Comparison of ENCODE assay signal across 23 cellular contexts in genomic region chr12:237026-237815, GRCh38. TPM values are rescaled to one million over a fixed set of nuclear protein-coding genes. Genes with fewer than 3 reads are reported as not detected.
DNase-seq lines count a peak whose midpoint lies in the region; ATAC-seq lines count a peak whose summit lies in the region.
"Had no signal": no experiment of that assay in that cellular context is flagged by ENCODE, and none has a peak within 500 bp of the region (broad histone marks: within the 10 kb centered on the region; RNA-seq: fewer than 3 reads in every experiment).

No MANE protein-coding gene starts in this region.

- H3K27ac Mint-ChIP-seq in stimulated activated effector memory CD8-positive, alpha-beta T cell treated with anti-CD3 and anti-CD28 coated beads, Interleukin-12 subunit alpha, Interleukin-12 subunit beta, amount 100 ng/mL, for 72 hours = no peak overlapping the region
- H3K27ac Mint-ChIP-seq: memory B cell; stimulated activated naive CD8-positive, alpha-beta T cell treated with anti-CD3 and anti-CD28 coated beads, Interleukin-15, Interleukin-2, amounts not matched to agents 100 ng/mL and 50 ng/mL, for 24 hours had no signal

- DNase-seq in D341Med (ENCODE audit: low spot score) (peak; percentile 24), NOMO-1 treated with dmso at 0.1 percent for 144 hours (lab: John Stamatoyannopoulos, UW; ENCODE audit: unreplicated experiment) (peak; percentile 29), islet precursor cell (peak; percentile 50), posterior vena cava (ENCODE audit: low spot score) (peak; percentile 79), DMS114 treated with DMSO at 0.1 percent for 48 hours (lab: John Stamatoyannopoulos, UW; ENCODE audit: unreplicated experiment) (no peak), anterior cingulate cortex (lab: John Stamatoyannopoulos, UW) (no peak)
- DNase-seq in stimulated activated effector memory CD8-positive, alpha-beta T cell treated with anti-CD3 and anti-CD28 coated beads, Interleukin-12 subunit alpha, Interleukin-12 subunit beta, amount 100 ng/mL, for 72 hours (ENCODE audit: low spot score in 2 of 2) = no peak
- DNase-seq: activated CD4-positive, alpha-beta T cell treated with anti-CD3 and anti-CD28 coated beads for 48 hours; activated naive CD4-positive, alpha-beta T cell treated with anti-CD3 and anti-CD28 coated beads, Interleukin-2, amount 50 U/mL, for 16 hours; amygdala; BE2C; effector memory CD4-positive, alpha-beta T cell; foreskin fibroblast; NCI-H1092 treated with DMSO at 0.1 percent for 48 hours; NCI-H2029; NCI-H526; NK-92 treated with Interleukin-12 subunit alpha and Interleukin-12 subunit beta, amount 100 ng/mL, for 24 hours; SHP77 treated with DMSO at 0.1 percent for 48 hours; WERI-Rb-1 had no signal

- H3K4me1 Mint-ChIP-seq in stimulated activated effector memory CD8-positive, alpha-beta T cell treated with anti-CD3 and anti-CD28 coated beads, Interleukin-12 subunit alpha, Interleukin-12 subunit beta, amount 100 ng/mL, for 72 hours = peaks cover 5% of the 10 kb centered on the region

- peaks cover 13% of the 10 kb centered on the region for H3K9me3 Mint-ChIP-seq in stimulated activated effector memory CD8-positive, alpha-beta T cell treated with anti-CD3 and anti-CD28 coated beads, Interleukin-12 subunit alpha, Interleukin-12 subunit beta, amount 100 ng/mL, for 72 hours

- intact Hi-C loops in posterior vena cava (cut with DNase I) = no loop called here

- no peaks in the 10 kb centered on the region for H3K36me3 Mint-ChIP-seq in stimulated activated effector memory CD8-positive, alpha-beta T cell treated with anti-CD3 and anti-CD28 coated beads, Interleukin-12 subunit alpha, Interleukin-12 subunit beta, amount 100 ng/mL, for 72 hours

- no peak for ATAC-seq in stimulated activated effector memory CD8-positive, alpha-beta T cell treated with anti-CD3 and anti-CD28 coated beads, Interleukin-12 subunit alpha, Interleukin-12 subunit beta, amount 100 ng/mL, for 72 hours
- ATAC-seq in HG03108 (IDR thresholded peaks at IDR 0.05; ENCODE audit: unreplicated experiment) = no peak

- no peak overlapping the region for H3K4me3 Mint-ChIP-seq in stimulated activated effector memory CD8-positive, alpha-beta T cell treated with anti-CD3 and anti-CD28 coated beads, Interleukin-12 subunit alpha, Interleukin-12 subunit beta, amount 100 ng/mL, for 72 hours
- H3K4me3 Mint-ChIP-seq: memory B cell; stimulated activated naive CD8-positive, alpha-beta T cell treated with anti-CD3 and anti-CD28 coated beads, Interleukin-15, Interleukin-2, amounts not matched to agents 100 ng/mL and 50 ng/mL, for 24 hours had no signal

RNA-seq across cellular contexts. Expression of gene SLC6A12, which starts 23.3 kb away (rescaled TPM):
- 1 to 10 TPM in 1 of 2 donors, under 1 TPM in 1; 1.00 to 1.0 TPM for total RNA-seq in posterior vena cava
- total RNA-seq: G401 had no signal

RNA-seq across cellular contexts. Expression of gene SLC6A13, which starts 25.4 kb away (rescaled TPM):
- not detected for total RNA-seq in posterior vena cava
- total RNA-seq: G401 had no signal

Comparison
In these comparisons a context has a peak if more than half of its experiments do, and no peak if none do; other contexts are left out.
1. DNase-seq: peak in D341Med (single experiment), NOMO-1 treated with dmso at 0.1 percent for 144 hours (single experiment), islet precursor cell (single experiment) and posterior vena cava (single experiment); none in stimulated activated effector memory CD8-positive, alpha-beta T cell treated with anti-CD3 and anti-CD28 coated beads, Interleukin-12 subunit alpha, Interleukin-12 subunit beta, amount 100 ng/mL, for 72 hours (0 of 2), DMS114 treated with DMSO at 0.1 percent for 48 hours (single experiment) and anterior cingulate cortex (0 of 58).